In the genomic region with DNA sequence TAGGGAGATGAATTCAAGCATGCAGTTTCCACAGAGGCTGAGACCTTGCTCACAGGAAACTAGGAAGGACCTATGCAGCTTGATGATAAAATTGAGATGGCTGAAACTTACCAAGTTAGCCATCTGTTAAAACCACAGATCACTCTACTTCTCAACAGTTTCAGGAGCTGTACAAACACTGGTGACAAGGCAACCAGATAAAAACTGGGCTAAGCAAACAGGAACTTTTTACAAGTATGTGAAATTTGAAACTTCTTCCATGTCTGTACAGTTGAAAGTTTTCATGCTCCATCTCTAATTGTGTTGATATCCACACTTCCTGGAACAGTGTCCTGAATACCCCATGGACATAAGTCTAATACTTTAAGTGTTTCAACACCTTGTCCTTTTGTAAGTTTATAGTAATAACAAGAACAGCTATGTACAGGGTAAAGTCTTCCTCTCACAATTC, we compare ENCODE assay signal across 10 cellular contexts.
DNase-seq lines count a peak whose midpoint lies in the region; ATAC-seq, FAIRE-seq and TF ChIP-seq lines count a peak whose summit lies in the region.
"Had no signal": no experiment of that assay in that cellular context is flagged by ENCODE, and none has a peak within 500 bp of the region (broad histone marks: within the 10 kb centered on the region; RNA-seq: fewer than 3 reads in every experiment).

No MANE protein-coding gene starts in this region.

- no peaks in the 10 kb centered on the region for H3K9me3 ChIP-seq in mammary epithelial cell (replicated peaks; ENCODE audit: insufficient read depth, low read length)
- H3K9me3 ChIP-seq in right cardiac atrium (ENCODE audit: control insufficient read depth, low read length): no peaks in the 10 kb centered on the region

- no peaks in the 10 kb centered on the region for H4K20me1 ChIP-seq in mammary epithelial cell (ENCODE audit: insufficient read depth, low read length)

- H3K36me3 ChIP-seq in mammary epithelial cell (ENCODE audit: insufficient read depth, low read length): peaks cover 4% of the 10 kb centered on the region

- no peak overlapping the region for H3K9ac ChIP-seq in mammary epithelial cell (ENCODE audit: insufficient read depth, low read length)

- no peak overlapping the region for H3K27ac ChIP-seq in mammary epithelial cell (ENCODE audit: insufficient read depth, low read depth, low read length)
- no peak overlapping the region for H3K27ac ChIP-seq in right cardiac atrium (ENCODE audit: low read length)

- peak; percentile 99 for ATAC-seq in GM21529 (IDR thresholded peaks at IDR 0.05; ENCODE audit: unreplicated experiment)
- peak; percentile 93 to 96 for ATAC-seq in stimulated activated naive B cell treated with anti-CD40 and anti-IgM and Interleukin-4, amounts not matched to agents 10 μg/mL and 1 μg/mL and 100 μg/mL, for 72 hours (replicated peaks)
- ATAC-seq in right cardiac atrium: no peak

- DNase-seq in NCI-H2107 treated with DMSO at 0.1 percent for 48 hours (lab: John Stamatoyannopoulos, UW; ENCODE audit: unreplicated experiment) (peak; percentile 42), NCI-H2107 (lab: John Stamatoyannopoulos, UW) (no peak), HTR-8/SVneo (ENCODE audit: insufficient read length, low spot score) (peak; percentile 27), mammary epithelial cell (peak; percentile 7), NCI-H1417 treated with DMSO at 0.1 percent for 48 hours (lab: John Stamatoyannopoulos, UW) (no peak), right cardiac atrium (no peak)
- peak; percentile 22 for DNase-seq in stimulated activated naive B cell treated with anti-CD40 and anti-IgM and Interleukin-4, amounts not matched to agents 10 μg/mL and 1 μg/mL and 100 μg/mL, for 72 hours
- DNase-seq: activated naive CD8-positive, alpha-beta T cell treated with anti-CD3 and anti-CD28 coated beads, Interleukin-2, amount 10 ng/mL, durations not matched to agents 7 days and 5 days had no signal

- peaks cover 18 to 38% of the 10 kb centered on the region in 2 donors for H3K4me1 Mint-ChIP-seq in stimulated activated naive B cell treated with anti-CD40 and anti-IgM and Interleukin-4, amounts not matched to agents 10 μg/mL and 1 μg/mL and 100 μg/mL, for 72 hours

- BruUV-seq in mammary epithelial cell (replicated peaks; lab: Mats Ljungman, UMichigan): no TSS peak

- no peaks in the 10 kb centered on the region for H3K79me2 ChIP-seq in mammary epithelial cell (ENCODE audit: insufficient read depth, low read length)

- H3K4me1 ChIP-seq in mammary epithelial cell (ENCODE audit: insufficient read depth, low read length) (no peaks in the 10 kb centered on the region), right cardiac atrium (ENCODE audit: control insufficient read depth, insufficient read depth, low read length) (peaks cover 3% of the 10 kb centered on the region)

- TF ChIP-seq CTCF in mammary epithelial cell (conservative IDR thresholded peaks at IDR 0.05 in 1 of 2, IDR thresholded peaks at IDR 0.05 in 1 of 2; ENCODE audit: extremely low read depth in 1 of 2, insufficient read depth in 1 of 2, low read depth in 1 of 2, low read length in 2 of 2): no peak

- H3K9me3 Mint-ChIP-seq in stimulated activated naive B cell treated with anti-CD40 and anti-IgM and Interleukin-4, amounts not matched to agents 10 μg/mL and 1 μg/mL and 100 μg/mL, for 72 hours: no peaks in the 10 kb centered on the region
- H3K9me3 Mint-ChIP-seq: activated naive CD8-positive, alpha-beta T cell treated with anti-CD3 and anti-CD28 coated beads, Interleukin-2, amount 10 ng/mL, durations not matched to agents 7 days and 5 days; CD4-positive, CD25-positive, alpha-beta regulatory T cell had no signal

- no peak overlapping the region for H2AFZ ChIP-seq in mammary epithelial cell (ENCODE audit: low read depth, low read length)

- dilution Hi-C loops in mammary epithelial cell (cut with HindIII; ENCODE audit: low sequenced_read_pairs): no loop called here

- no peak overlapping the region for H3K4me3 ChIP-seq in mammary epithelial cell (replicated peaks in 1 of 3; ENCODE audit: insufficient read depth in 1 of 3, low read depth in 2 of 3, low read length in 3 of 3)
- H3K4me3 ChIP-seq in right cardiac atrium (ENCODE audit: low read length): no peak overlapping the region

- in situ Hi-C loops in mammary epithelial cell (cut with MboI; ENCODE audit: low sequenced_read_pairs in 2 of 2): no loop called here

- CTCF ChIA-PET in mammary epithelial cell (lab: Charles Lee; ENCODE audit: low non-redundant PET): no interaction called here

- H3K4me3 Mint-ChIP-seq in stimulated activated naive B cell treated with anti-CD40 and anti-IgM and Interleukin-4, amounts not matched to agents 10 μg/mL and 1 μg/mL and 100 μg/mL, for 72 hours: peak overlapping the region in 1 of 2 donors; percentile 39
- H3K4me3 Mint-ChIP-seq: activated naive CD8-positive, alpha-beta T cell treated with anti-CD3 and anti-CD28 coated beads, Interleukin-2, amount 10 ng/mL, durations not matched to agents 7 days and 5 days; CD4-positive, CD25-positive, alpha-beta regulatory T cell had no signal

- FAIRE-seq in HTR-8/SVneo (lab: Jason Lieb, UNC): no peak

- peak overlapping the region; percentile 90 for H3K27ac Mint-ChIP-seq in stimulated activated naive B cell treated with anti-CD40 and anti-IgM and Interleukin-4, amounts not matched to agents 10 μg/mL and 1 μg/mL and 100 μg/mL, for 72 hours
- H3K27ac Mint-ChIP-seq: activated naive CD8-positive, alpha-beta T cell treated with anti-CD3 and anti-CD28 coated beads, Interleukin-2, amount 10 ng/mL, durations not matched to agents 7 days and 5 days had no signal

- no peaks in the 10 kb centered on the region for H3K27me3 ChIP-seq in mammary epithelial cell (ENCODE audit: insufficient read depth, low read length)
- no peaks in the 10 kb centered on the region for H3K27me3 ChIP-seq in right cardiac atrium (ENCODE audit: control insufficient read depth, insufficient read depth)

- H3K36me3 Mint-ChIP-seq in stimulated activated naive B cell treated with anti-CD40 and anti-IgM and Interleukin-4, amounts not matched to agents 10 μg/mL and 1 μg/mL and 100 μg/mL, for 72 hours: peaks cover 14 to 17% of the 10 kb centered on the region in 2 donors
- H3K36me3 Mint-ChIP-seq: activated naive CD8-positive, alpha-beta T cell treated with anti-CD3 and anti-CD28 coated beads, Interleukin-2, amount 10 ng/mL, durations not matched to agents 7 days and 5 days had no signal

- no peaks in the 10 kb centered on the region for H3K27me3 Mint-ChIP-seq in stimulated activated naive B cell treated with anti-CD40 and anti-IgM and Interleukin-4, amounts not matched to agents 10 μg/mL and 1 μg/mL and 100 μg/mL, for 72 hours
- H3K27me3 Mint-ChIP-seq: activated naive CD8-positive, alpha-beta T cell treated with anti-CD3 and anti-CD28 coated beads, Interleukin-2, amount 10 ng/mL, durations not matched to agents 7 days and 5 days; CD4-positive, CD25-positive, alpha-beta regulatory T cell had no signal

- intact Hi-C loops in mammary epithelial cell (cut with micrococcal nuclease) (no loop called here), right cardiac atrium (cut with DNase I) (loop anchor here in 1 of 4 donors (10.0 kb wide), 1 partner anchor 72 kb away; no protein-coding TSS in a partner anchor)

- H3K4me2 ChIP-seq in mammary epithelial cell (ENCODE audit: insufficient read depth, low read depth, low read length): no peak overlapping the region

Comparison
In these comparisons a context has a peak if more than half of its experiments do, and no peak if none do; other contexts are left out.
1. DNase-seq: peak in NCI-H2107 treated with DMSO at 0.1 percent for 48 hours (single experiment), HTR-8/SVneo (single experiment), mammary epithelial cell (single experiment) and stimulated activated naive B cell treated with anti-CD40 and anti-IgM and Interleukin-4, amounts not matched to agents 10 μg/mL and 1 μg/mL and 100 μg/mL, for 72 hours (single experiment); none in NCI-H2107 (single experiment), NCI-H1417 treated with DMSO at 0.1 percent for 48 hours (single experiment) and right cardiac atrium (0 of 3).
2. ATAC-seq: peak in GM21529 (single experiment) and stimulated activated naive B cell treated with anti-CD40 and anti-IgM and Interleukin-4, amounts not matched to agents 10 μg/mL and 1 μg/mL and 100 μg/mL, for 72 hours (2 of 2); none in right cardiac atrium (0 of 2).